Comparison of ENCODE assay signal across 19 cellular contexts in genomic region chr6:593907-594212, GRCh38.
DNase-seq lines count a peak whose midpoint lies in the region; ATAC-seq and TF ChIP-seq lines count a peak whose summit lies in the region.
"Had no signal": no experiment of that assay in that cellular context is flagged by ENCODE, and none has a peak within 500 bp of the region (broad histone marks: within the 10 kb centered on the region; RNA-seq: fewer than 3 reads in every experiment).

No MANE protein-coding gene starts in this region.

- no peak overlapping the region for H2BK15ac ChIP-seq in H9 (ENCODE audit: low read depth, low read length)

- H3K4me2 ChIP-seq in H9 (ENCODE audit: insufficient read depth, insufficient read length, low read length) (no peak overlapping the region), hepatocyte (no peak overlapping the region)
- H3K4me2 ChIP-seq: BLaER1, PC-9 had no signal

- H3K27ac ChIP-seq in H9 (ENCODE audit: insufficient read length, low read depth, low read length) (no peak overlapping the region), hepatocyte (peak overlapping the region; percentile 69)
- H3K27ac ChIP-seq: ascending aorta, BLaER1, PC-9, right lobe of liver, tibial nerve had no signal

- H3K4ac ChIP-seq in H9 (ENCODE audit: low read depth, low read length), result no peak overlapping the region

- H3K27me3 Mint-ChIP-seq in H9 (ENCODE audit: low read depth) (no peaks in the 10 kb centered on the region), T-helper 17 cell (no peaks in the 10 kb centered on the region)
- H3K27me3 Mint-ChIP-seq: activated naive CD8-positive, alpha-beta T cell treated with anti-CD3 and anti-CD28 coated beads, Interleukin-2, amount 10 ng/mL, durations not matched to agents 7 days and 5 days; naive B cell; progenitor cell of endocrine pancreas had no signal

- no peak overlapping the region for H3K23ac ChIP-seq in H9 (ENCODE audit: insufficient read length, low read depth, low read length)

- H3T11ph ChIP-seq in H9 (ENCODE audit: low read length), result no peak overlapping the region

- no peak overlapping the region for H2AFZ ChIP-seq in H9 (ENCODE audit: low read length)
- no peak overlapping the region for H2AFZ ChIP-seq in hepatocyte
- H2AFZ ChIP-seq: PC-9 had no signal

- H3K36me3 ChIP-seq in hepatocyte (replicated peaks; ENCODE audit: insufficient read depth, low read depth), result no peaks in the 10 kb centered on the region

- H2BK120ac ChIP-seq in H9 (ENCODE audit: low read depth, low read length, poor library complexity, severe bottlenecking), result no peak overlapping the region

- H3K9ac ChIP-seq in H9 (ENCODE audit: extremely low read depth, insufficient read length, low read length), result no peak overlapping the region
- H3K9ac ChIP-seq: BLaER1 had no signal

- TF ChIP-seq CTCF in H9 (conservative IDR thresholded peaks at IDR 0.05) (0 out of 3 replicates have a peak, but pooled peaks have one; percentile 16), hepatocyte (IDR thresholded peaks at IDR 0.05; ENCODE audit: poor library complexity) (no peak)

- H3K79me2 ChIP-seq in H9 (ENCODE audit: insufficient read depth, low read length) (no peaks in the 10 kb centered on the region; the same call in 1 of the 2 replicates), hepatocyte (peaks cover 3% of the 10 kb centered on the region)

- peaks cover 4% of the 10 kb centered on the region; the same call in 1 of the 2 replicates for H3K4me1 ChIP-seq in H9 (ENCODE audit: insufficient read depth, low read length)
- H3K4me1 ChIP-seq in hepatocyte (ENCODE audit: insufficient read depth), result no peaks in the 10 kb centered on the region
- H3K4me1 ChIP-seq: ascending aorta, BLaER1, right lobe of liver, stomach had no signal

- no peaks in the 10 kb centered on the region for H3K9me2 ChIP-seq in hepatocyte (replicated peaks; ENCODE audit: insufficient read depth)

- no peak overlapping the region for H3K4me3 ChIP-seq in hepatocyte
- H3K4me3 ChIP-seq: ascending aorta, BLaER1, PC-9, right lobe of liver, stomach, tibial nerve had no signal

- no peak overlapping the region for H2AK5ac ChIP-seq in H9 (ENCODE audit: insufficient read length, low read length)

- no peaks in the 10 kb centered on the region for H3K23me2 ChIP-seq in H9 (ENCODE audit: insufficient read length, low read depth, low read length, poor library complexity, severe bottlenecking)

- H3K4me1 Mint-ChIP-seq in H9 (peaks cover 9 to 10% of the 10 kb centered on the region in 2 experiments), T-helper 17 cell (peaks cover 8% of the 10 kb centered on the region)
- H3K4me1 Mint-ChIP-seq in stimulated activated effector memory CD8-positive, alpha-beta T cell treated with anti-CD3 and anti-CD28 coated beads, Interleukin-12 subunit alpha, Interleukin-12 subunit beta, amount 100 ng/mL, for 72 hours, result peaks cover 22% of the 10 kb centered on the region
- H3K4me1 Mint-ChIP-seq: activated naive CD8-positive, alpha-beta T cell treated with anti-CD3 and anti-CD28 coated beads, Interleukin-2, amount 10 ng/mL, durations not matched to agents 7 days and 5 days; mesothelial cell of epicardium had no signal

- H3K9me3 ChIP-seq in H9 (ENCODE audit: control insufficient read depth, low read depth, low read length) (no peaks in the 10 kb centered on the region), T-helper 17 cell (ENCODE audit: control insufficient read depth, low read length, poor library complexity, severe bottlenecking) (no peaks in the 10 kb centered on the region), hepatocyte (ENCODE audit: low read depth) (no peaks in the 10 kb centered on the region)
- H3K9me3 ChIP-seq: ascending aorta, BLaER1, right lobe of liver, stomach, tibial nerve had no signal

- H4K5ac ChIP-seq in H9 (ENCODE audit: insufficient read length, low read depth, low read length), result no peak overlapping the region

- no peak for ATAC-seq in T-helper 17 cell
- ATAC-seq in stimulated activated effector memory CD8-positive, alpha-beta T cell treated with anti-CD3 and anti-CD28 coated beads, Interleukin-12 subunit alpha, Interleukin-12 subunit beta, amount 100 ng/mL, for 72 hours, result no peak
- ATAC-seq: Right ventricle myocardium inferior had no signal

- H3K4me3 Mint-ChIP-seq in H9 (no peak overlapping the region), T-helper 17 cell (no peak overlapping the region)
- H3K4me3 Mint-ChIP-seq in stimulated activated effector memory CD8-positive, alpha-beta T cell treated with anti-CD3 and anti-CD28 coated beads, Interleukin-12 subunit alpha, Interleukin-12 subunit beta, amount 100 ng/mL, for 72 hours, result no peak overlapping the region
- H3K4me3 Mint-ChIP-seq: activated naive CD8-positive, alpha-beta T cell treated with anti-CD3 and anti-CD28 coated beads, Interleukin-2, amount 10 ng/mL, durations not matched to agents 7 days and 5 days; mesothelial cell of epicardium; naive B cell had no signal

- no peaks in the 10 kb centered on the region for H3K79me1 ChIP-seq in H9 (ENCODE audit: insufficient read depth, low read depth, low read length, poor library complexity, severe bottlenecking)

- peak; percentile 69 for DNase-seq in H9
- no peak for DNase-seq in T-helper 17 cell
- no peak for DNase-seq in hepatocyte (ENCODE audit: low spot score)
- no peak for DNase-seq in stimulated activated effector memory CD8-positive, alpha-beta T cell treated with anti-CD3 and anti-CD28 coated beads, Interleukin-12 subunit alpha, Interleukin-12 subunit beta, amount 100 ng/mL, for 72 hours (ENCODE audit: low spot score in 2 of 2)
- no peak for DNase-seq in NCI-H1092 treated with DMSO at 0.1 percent for 48 hours (lab: John Stamatoyannopoulos, UW)
- DNase-seq in HPDE6-E6E7 (ENCODE audit: extremely low spot score), result no peak
- DNase-seq in foreskin melanocyte, result no peak
- DNase-seq: activated naive CD8-positive, alpha-beta T cell treated with anti-CD3 and anti-CD28 coated beads, Interleukin-2, amount 10 ng/mL, durations not matched to agents 7 days and 5 days; NCI-H1048; right lobe of liver; stomach had no signal

- WGBS in H9 (ENCODE audit: extremely low coverage, insufficient read length, low lambda C conversion rate), result no CpG with 5 or more reads among the region's 2 CpGs
- WGBS in hepatocyte (ENCODE audit: low lambda C conversion rate, missing lambda C conversion rate), result 75% methylated on average over 2 of the region's 2 CpGs

- H3K18ac ChIP-seq in H9 (ENCODE audit: insufficient read length, low read depth, low read length), result no peak overlapping the region

- H4K91ac ChIP-seq in H9 (ENCODE audit: insufficient read length, low read depth, low read length), result no peak overlapping the region

- H2BK20ac ChIP-seq in H9 (ENCODE audit: low read depth, low read length, poor library complexity, severe bottlenecking), result no peak overlapping the region

- H3K36me3 Mint-ChIP-seq in H9 (ENCODE audit: insufficient read depth in 1 of 3, low read depth in 3 of 3), result peaks cover 22 to 48% (median 39%) of the 10 kb centered on the region in 3 experiments
- H3K36me3 Mint-ChIP-seq in T-helper 17 cell (ENCODE audit: low read depth), result peaks cover 21% of the 10 kb centered on the region
- H3K36me3 Mint-ChIP-seq in stimulated activated effector memory CD8-positive, alpha-beta T cell treated with anti-CD3 and anti-CD28 coated beads, Interleukin-12 subunit alpha, Interleukin-12 subunit beta, amount 100 ng/mL, for 72 hours, result peaks cover 53% of the 10 kb centered on the region

- peak overlapping the region; percentile 4 to 89 (median 12); a peak in 6 of 7 replicates for H3K27ac Mint-ChIP-seq in H9
- peak overlapping the region; percentile 80 for H3K27ac Mint-ChIP-seq in T-helper 17 cell
- peak overlapping the region; percentile 58 for H3K27ac Mint-ChIP-seq in stimulated activated effector memory CD8-positive, alpha-beta T cell treated with anti-CD3 and anti-CD28 coated beads, Interleukin-12 subunit alpha, Interleukin-12 subunit beta, amount 100 ng/mL, for 72 hours
- H3K27ac Mint-ChIP-seq: mesothelial cell of epicardium, progenitor cell of endocrine pancreas had no signal

- no peak overlapping the region for H3K14ac ChIP-seq in H9 (ENCODE audit: insufficient read depth, low read length)

- H3K9me3 Mint-ChIP-seq in H9, result no peaks in the 10 kb centered on the region
- H3K9me3 Mint-ChIP-seq in stimulated activated effector memory CD8-positive, alpha-beta T cell treated with anti-CD3 and anti-CD28 coated beads, Interleukin-12 subunit alpha, Interleukin-12 subunit beta, amount 100 ng/mL, for 72 hours, result no peaks in the 10 kb centered on the region
- H3K9me3 Mint-ChIP-seq: activated naive CD8-positive, alpha-beta T cell treated with anti-CD3 and anti-CD28 coated beads, Interleukin-2, amount 10 ng/mL, durations not matched to agents 7 days and 5 days; mesothelial cell of epicardium; naive B cell had no signal

- H4K20me1 ChIP-seq in H9 (ENCODE audit: control insufficient read depth, insufficient read depth, insufficient read length) (no peaks in the 10 kb centered on the region), hepatocyte (ENCODE audit: insufficient read depth, poor library complexity, severe bottlenecking) (no peaks in the 10 kb centered on the region)
- H4K20me1 ChIP-seq: BLaER1 had no signal

- no peak overlapping the region for H3K56ac ChIP-seq in H9 (ENCODE audit: insufficient read length, low read depth, low read length)

- H2BK5ac ChIP-seq in H9 (ENCODE audit: insufficient read length, low read length), result no peak overlapping the region

- no peaks in the 10 kb centered on the region for H3K27me3 ChIP-seq in H9 (ENCODE audit: insufficient read depth, low read length)
- no peaks in the 10 kb centered on the region for H3K27me3 ChIP-seq in hepatocyte
- H3K27me3 ChIP-seq: ascending aorta, BLaER1, right lobe of liver, stomach, tibial nerve had no signal

- H2BK12ac ChIP-seq in H9 (ENCODE audit: insufficient read length, low read depth, low read length), result no peak overlapping the region

- H4K8ac ChIP-seq in H9 (replicated peaks; ENCODE audit: insufficient read length, low read depth, low read length), result no peak overlapping the region

Comparison
In these comparisons a context has a peak if more than half of its experiments do, and no peak if none do; other contexts are left out.
1. H3K27ac Mint-ChIP-seq: peak in every context shown above with its lines; median percentile 80 in T-helper 17 cell; 58 in stimulated activated effector memory CD8-positive, alpha-beta T cell treated with anti-CD3 and anti-CD28 coated beads, Interleukin-12 subunit alpha, Interleukin-12 subunit beta, amount 100 ng/mL, for 72 hours; 12 in H9.